ENCODE assay signal across 30 cellular contexts in genomic region chr5:1785984-1786383, GRCh38.
"Had no signal": no experiment of that assay in that cellular context is flagged by ENCODE, and none has a peak within 500 bp of the region (broad histone marks: within the 10 kb centered on the region; RNA-seq: fewer than 3 reads in every experiment).

No MANE protein-coding gene starts in this region.

- H3K4me1 ChIP-seq: body of pancreas, gastroesophageal sphincter, pancreas, psoas muscle, right atrium auricular region had no signal

- H3K4me3 ChIP-seq: body of pancreas, coronary artery, gastroesophageal sphincter, pancreas, psoas muscle, right atrium auricular region, thoracic aorta, vagina had no signal

- H3K36me3 Mint-ChIP-seq: activated naive CD8-positive, alpha-beta T cell had no signal

- H3K9me3 ChIP-seq: body of pancreas, gastroesophageal sphincter, neutrophil, pancreas, psoas muscle, right atrium auricular region, thoracic aorta, vagina had no signal

- H3K27ac Mint-ChIP-seq: activated CD4-positive, alpha-beta T cell treated with anti-CD3 and anti-CD28 coated beads for 36 hours; activated naive CD8-positive, alpha-beta T cell; nephron; stimulated activated naive CD8-positive, alpha-beta T cell treated with anti-CD3 and anti-CD28 coated beads, Interleukin-15, Interleukin-2, amounts not matched to agents 100 ng/mL and 50 ng/mL, for 24 hours; T-helper 2 cell treated with Interferon-gamma antibody and Interleukin-4, amounts not matched to agents 5 μg/mL and 100 μg/mL, for 36 hours had no signal

- DNase-seq: activated CD4-positive, alpha-beta T cell treated with anti-CD3 and anti-CD28 coated beads, Interleukin-2, amount 50 U/mL, for 48 hours; activated CD4-positive, CD25-positive, alpha-beta regulatory T cell; activated CD8-positive, alpha-beta memory T cell treated with anti-CD3 and anti-CD28 coated beads for 24 hours; activated effector memory CD4-positive, alpha-beta T cell treated with Interleukin-2 at 50 U/mL for 16 hours; activated naive CD4-positive, alpha-beta T cell treated with Interleukin-2 at 50 U/mL for 16 hours; anterior cingulate cortex; cerebellar nuclear complex; effector memory CD8-positive, alpha-beta T cell; erythroblast; hippocampal formation; mammary epithelial cell; stimulated activated CD4-positive, alpha-beta T cell treated with anti-CD3 and anti-CD28 coated beads, Interleukin-12 subunit alpha, Interleukin-12 subunit beta, amount 100 ng/mL, for 4 hours; stimulated activated CD4-positive, alpha-beta T cell treated with anti-CD3 and anti-CD28 coated beads, Interleukin-4, amount 100 ng/mL, for 1 hour; T-helper 1 cell; trophoblast cell had no signal

- H3K9me3 Mint-ChIP-seq: effector memory CD8-positive, alpha-beta T cell; nephron; stimulated activated naive CD8-positive, alpha-beta T cell treated with anti-CD3 and anti-CD28 coated beads, Interleukin-15, Interleukin-2, amounts not matched to agents 100 ng/mL and 50 ng/mL, for 24 hours; T-helper 2 cell treated with Interferon-gamma antibody and Interleukin-4, amounts not matched to agents 5 μg/mL and 100 μg/mL, for 36 hours had no signal

- H3K36me3 ChIP-seq: gastroesophageal sphincter, neutrophil, pancreas, right atrium auricular region, thoracic aorta, vagina had no signal

- H3K27me3 Mint-ChIP-seq: activated CD4-positive, alpha-beta T cell treated with anti-CD3 and anti-CD28 coated beads for 36 hours; activated naive CD8-positive, alpha-beta T cell; stimulated activated naive CD8-positive, alpha-beta T cell treated with anti-CD3 and anti-CD28 coated beads, Interleukin-15, Interleukin-2, amounts not matched to agents 100 ng/mL and 50 ng/mL, for 24 hours had no signal

- H3K27ac ChIP-seq: body of pancreas, coronary artery, gastroesophageal sphincter, neutrophil, pancreas, psoas muscle, right atrium auricular region, thoracic aorta, vagina had no signal

- H3K4me3 Mint-ChIP-seq: activated CD4-positive, alpha-beta T cell treated with anti-CD3 and anti-CD28 coated beads for 36 hours; effector memory CD8-positive, alpha-beta T cell; nephron; stimulated activated naive CD8-positive, alpha-beta T cell treated with anti-CD3 and anti-CD28 coated beads, Interleukin-15, Interleukin-2, amounts not matched to agents 100 ng/mL and 50 ng/mL, for 24 hours; T-helper 2 cell treated with Interferon-gamma antibody and Interleukin-4, amounts not matched to agents 5 μg/mL and 100 μg/mL, for 36 hours had no signal

- H3K27me3 ChIP-seq: body of pancreas, pancreas, right atrium auricular region, vagina had no signal

- ATAC-seq: activated CD4-positive, alpha-beta T cell treated with anti-CD3 and anti-CD28 coated beads for 36 hours; body of pancreas; effector memory CD8-positive, alpha-beta T cell; gastroesophageal sphincter; left lobe of liver; pancreas; psoas muscle had no signal
